In the genomic region with DNA sequence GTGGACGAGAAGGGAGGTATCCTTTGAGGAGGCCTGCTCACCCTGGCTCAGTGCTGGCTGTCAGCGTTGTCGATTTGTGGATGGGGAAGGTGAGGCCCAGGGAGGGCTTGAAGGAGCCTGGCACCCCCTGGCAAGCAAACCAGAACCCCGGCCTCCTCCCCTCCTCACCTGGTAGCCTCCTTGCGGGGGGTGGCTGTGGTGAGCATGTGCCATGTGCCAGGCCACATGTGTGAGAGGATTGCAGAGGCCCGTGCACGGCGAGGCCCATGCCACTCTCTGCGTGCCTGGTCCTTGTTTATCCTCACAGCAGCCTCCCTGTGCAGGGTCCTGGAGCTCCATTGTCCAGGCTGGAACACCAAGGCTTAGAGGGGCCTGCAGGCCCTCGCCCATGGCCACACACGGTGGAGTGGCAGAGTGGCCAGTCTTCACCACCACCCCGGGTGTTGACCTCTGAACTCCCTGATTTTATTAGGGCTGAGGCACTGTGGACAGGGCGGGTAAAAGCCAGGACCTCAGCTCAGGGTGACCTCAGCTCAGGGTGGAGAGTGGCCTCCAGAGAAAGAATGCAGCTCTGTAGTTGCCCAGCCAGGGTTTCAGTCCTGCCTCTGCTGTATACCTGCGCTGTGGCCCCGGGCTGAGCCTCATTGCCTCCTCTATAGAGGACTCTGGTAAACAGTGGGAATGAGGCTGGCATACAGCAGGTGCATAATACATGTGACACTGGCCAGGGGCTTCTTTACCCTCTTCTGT, we compare ENCODE assay signal across 18 cellular contexts. TPM values are rescaled to one million over a fixed set of nuclear protein-coding genes. Genes with fewer than 3 reads are reported as not detected.
DNase-seq lines count a peak whose midpoint lies in the region; ATAC-seq and TF ChIP-seq lines count a peak whose summit lies in the region.
"Had no signal": no experiment of that assay in that cellular context is flagged by ENCODE, and none has a peak within 500 bp of the region (broad histone marks: within the 10 kb centered on the region; RNA-seq: fewer than 3 reads in every experiment).

No MANE protein-coding gene starts in this region.

- no peaks in the 10 kb centered on the region for H3F3A ChIP-seq in PC-3 (ENCODE audit: low read length, unreplicated experiment)

- H3K27ac ChIP-seq in heart right ventricle (no peak overlapping the region), left ventricle myocardium inferior (replicated peaks) (no peak overlapping the region), aorta (ENCODE audit: low read depth in 1 of 2, low read length in 2 of 2) (no peak overlapping the region), PC-3 (ENCODE audit: low read length) (no peak overlapping the region), foreskin keratinocyte (no peak overlapping the region)
- H3K27ac ChIP-seq in naive thymus-derived CD4-positive, alpha-beta T cell (ENCODE audit: low read depth, low read length): no peak overlapping the region
- H3K27ac ChIP-seq: BLaER1 treated with 17β-estradiol and CSF1 and Interleukin-3, amounts not matched to agents 10 nM and 100 nM had no signal

- CTCF ChIA-PET in naive thymus-derived CD4-positive, alpha-beta T cell (lab: Charles Lee): no interaction called here
- CTCF ChIA-PET in PC-3 (lab: Charles Lee): no interaction called here

- no peak overlapping the region for H3K9ac ChIP-seq in PC-3 (ENCODE audit: low read length)

- ATAC-seq in left cardiac atrium (no peak), heart right ventricle (no peak), aorta (ENCODE audit: low FRiP score) (no peak), PC-3 (no peak), foreskin keratinocyte (no peak)
- ATAC-seq in naive thymus-derived CD4-positive, alpha-beta T cell: peak; percentile 15

- H3K79me2 ChIP-seq in PC-3 (ENCODE audit: low read length): no peaks in the 10 kb centered on the region

- H3K27ac Mint-ChIP-seq in naive thymus-derived CD4-positive, alpha-beta T cell: no peak overlapping the region
- H3K27ac Mint-ChIP-seq: CD8-positive, alpha-beta memory T cell had no signal

- no peaks in the 10 kb centered on the region for H3K9me2 ChIP-seq in PC-3 (replicated peaks; ENCODE audit: low read length)

- H3K4me1 Mint-ChIP-seq in naive thymus-derived CD4-positive, alpha-beta T cell: no peaks in the 10 kb centered on the region
- H3K4me1 Mint-ChIP-seq: CD8-positive, alpha-beta memory T cell had no signal

- peak overlapping the region in 1 of 10 donors; percentile 37 for H3K4me3 Mint-ChIP-seq in naive thymus-derived CD4-positive, alpha-beta T cell
- H3K4me3 Mint-ChIP-seq: CD8-positive, alpha-beta memory T cell had no signal

- no peak overlapping the region for H3K4me2 ChIP-seq in PC-3 (ENCODE audit: low read length)
- H3K4me2 ChIP-seq: BLaER1 treated with 17β-estradiol and CSF1 and Interleukin-3, amounts not matched to agents 10 nM and 100 nM had no signal

- H3K9me3 ChIP-seq in heart right ventricle (no peaks in the 10 kb centered on the region), left ventricle myocardium inferior (replicated peaks) (no peaks in the 10 kb centered on the region), aorta (ENCODE audit: control insufficient read depth, low read length) (no peaks in the 10 kb centered on the region), PC-3 (ENCODE audit: low read length) (no peaks in the 10 kb centered on the region)
- H3K9me3 ChIP-seq in naive thymus-derived CD4-positive, alpha-beta T cell (ENCODE audit: control insufficient read depth in 2 of 3, low read length in 3 of 3): no peaks in the 10 kb centered on the region
- H3K9me3 ChIP-seq: BLaER1 treated with 17β-estradiol and CSF1 and Interleukin-3, amounts not matched to agents 10 nM and 100 nM; HAP-1 had no signal

- H3K4me3 ChIP-seq in heart right ventricle (no peak overlapping the region), left ventricle myocardium inferior (no peak overlapping the region), aorta (ENCODE audit: low read length in 2 of 2) (no peak overlapping the region), PC-3 (ENCODE audit: low read length) (no peak overlapping the region)
- no peak overlapping the region for H3K4me3 ChIP-seq in naive thymus-derived CD4-positive, alpha-beta T cell (ENCODE audit: low read length)
- H3K4me3 ChIP-seq: BLaER1 treated with 17β-estradiol and CSF1 and Interleukin-3, amounts not matched to agents 10 nM and 100 nM; HAP-1 had no signal

- peak; percentile 10 for DNase-seq in left cardiac atrium
- no peak for DNase-seq in heart right ventricle
- peak; percentile 7 for DNase-seq in left ventricle myocardium inferior
- DNase-seq in naive thymus-derived CD4-positive, alpha-beta T cell: no peak
- DNase-seq in aorta: peak; percentile 29 to 66
- DNase-seq in midbrain (lab: John Stamatoyannopoulos, UW): no peak
- DNase-seq in PC-3: no peak
- DNase-seq in foreskin keratinocyte: no peak
- DNase-seq: DMS79, KG1, NCI-H1436, NCI-H2029, NCI-H2171 treated with DMSO at 0.1 percent for 48 hours, NCI-H446 treated with DMSO at 0.1 percent for 48 hours, NCI-H748 treated with DMSO at 0.1 percent for 48 hours had no signal

- 87 to 92% methylated on average over 15 of the region's 15 CpGs for WGBS in heart right ventricle, 2 donors
- 90 to 91% methylated on average over 15 of the region's 15 CpGs for WGBS in aorta, 2 donors

- no TSS peak for BruUV-seq in PC-3 (replicated peaks; lab: Mats Ljungman, UMichigan)

- no peaks in the 10 kb centered on the region for H4K20me1 ChIP-seq in PC-3 (ENCODE audit: low read length)

- no peaks in the 10 kb centered on the region for H3K27me3 Mint-ChIP-seq in naive thymus-derived CD4-positive, alpha-beta T cell
- H3K27me3 Mint-ChIP-seq: CD8-positive, alpha-beta memory T cell had no signal

- H3K27me3 ChIP-seq in heart right ventricle (no peaks in the 10 kb centered on the region), left ventricle myocardium inferior (ENCODE audit: low read depth) (no peaks in the 10 kb centered on the region), aorta (ENCODE audit: control insufficient read depth in 1 of 2, insufficient read depth in 2 of 2, low read length in 1 of 2) (no peaks in the 10 kb centered on the region), PC-3 (ENCODE audit: low read length) (no peaks in the 10 kb centered on the region), foreskin keratinocyte (no peaks in the 10 kb centered on the region)
- H3K27me3 ChIP-seq in naive thymus-derived CD4-positive, alpha-beta T cell (ENCODE audit: control insufficient read depth in 2 of 2, insufficient read depth in 2 of 2, low read length in 2 of 2): no peaks in the 10 kb centered on the region
- H3K27me3 ChIP-seq: BLaER1 treated with 17β-estradiol and CSF1 and Interleukin-3, amounts not matched to agents 10 nM and 100 nM had no signal

- no peak overlapping the region for H2AFZ ChIP-seq in PC-3 (ENCODE audit: low read length)

- H3K4me1 ChIP-seq in heart right ventricle (peaks cover 0 to 10% (median 0%) of the 10 kb centered on the region in 9 donors), left ventricle myocardium inferior (peaks cover 11% of the 10 kb centered on the region), aorta (ENCODE audit: control insufficient read depth in 1 of 2, insufficient read depth in 2 of 2, low read length in 2 of 2) (no peaks in the 10 kb centered on the region), PC-3 (ENCODE audit: insufficient read depth, low read length) (peaks cover 36% of the 10 kb centered on the region), foreskin keratinocyte (peaks cover 17% of the 10 kb centered on the region)
- no peaks in the 10 kb centered on the region for H3K4me1 ChIP-seq in naive thymus-derived CD4-positive, alpha-beta T cell (ENCODE audit: control insufficient read depth in 2 of 2, insufficient read depth in 2 of 2, low read length in 2 of 2)

- H3K36me3 ChIP-seq in heart right ventricle (peaks cover 0 to 4% (median 0%) of the 10 kb centered on the region in 9 donors), left ventricle myocardium inferior (peaks cover 9% of the 10 kb centered on the region), aorta (ENCODE audit: control insufficient read depth in 1 of 2, insufficient read depth in 2 of 2, low read length in 1 of 2) (no peaks in the 10 kb centered on the region), PC-3 (ENCODE audit: low read depth, low read length) (no peaks in the 10 kb centered on the region)
- H3K36me3 ChIP-seq in naive thymus-derived CD4-positive, alpha-beta T cell (ENCODE audit: control insufficient read depth in 2 of 3, insufficient read depth in 3 of 3, low read length in 3 of 3): no peaks in the 10 kb centered on the region
- H3K36me3 ChIP-seq: BLaER1 treated with 17β-estradiol and CSF1 and Interleukin-3, amounts not matched to agents 10 nM and 100 nM; HAP-1 had no signal

- POLR2A ChIA-PET in naive thymus-derived CD4-positive, alpha-beta T cell (lab: Charles Lee): no interaction called here
- POLR2A ChIA-PET in PC-3 (lab: Charles Lee; ENCODE audit: unreplicated experiment): no interaction called here

- H3K9me3 Mint-ChIP-seq in naive thymus-derived CD4-positive, alpha-beta T cell: peaks cover 0 to 2% (median 0%) of the 10 kb centered on the region in 11 donors
- H3K9me3 Mint-ChIP-seq: CD8-positive, alpha-beta memory T cell had no signal

- intact Hi-C loops in left cardiac atrium (cut with DNase I): no loop called here
- intact Hi-C loops in heart right ventricle (cut with DNase I): no loop called here
- intact Hi-C loops in left ventricle myocardium inferior (cut with micrococcal nuclease): no loop called here
- intact Hi-C loops in naive thymus-derived CD4-positive, alpha-beta T cell (cut with micrococcal nuclease): no loop called here
- intact Hi-C loops in aorta (cut with DNase I): no loop called here
- intact Hi-C loops in PC-3 (cut with micrococcal nuclease): no loop called here

- no peak for TF ChIP-seq CTCF in heart right ventricle (IDR thresholded peaks at IDR 0.05)
- TF ChIP-seq CTCF in left ventricle myocardium inferior (IDR thresholded peaks at IDR 0.05; ENCODE audit: borderline replicate concordance): no peak
- no peak for TF ChIP-seq CTCF in PC-3 (conservative IDR thresholded peaks at IDR 0.05; ENCODE audit: low read depth, low read length)
- TF ChIP-seq CTCF in foreskin keratinocyte (conservative IDR thresholded peaks at IDR 0.05): no peak

- no peaks in the 10 kb centered on the region for H3K36me3 Mint-ChIP-seq in naive thymus-derived CD4-positive, alpha-beta T cell

RNA-seq across cellular contexts. Expression of gene HDAC11, which starts 29.1 kb away (rescaled TPM):
- total RNA-seq in left cardiac atrium (10 to 100 TPM; 27.6 to 36.0 TPM), heart right ventricle (10 to 100 TPM; 26.6 to 46.0 (median 33.7) TPM), left ventricle myocardium inferior (34.3 TPM), aorta (10 to 100 TPM; 16.8 to 19.9 TPM), PC-3 (2014; rRNA removed) (21.8 and 24.2 TPM in 2 replicates), foreskin keratinocyte (13.3 and 13.5 TPM in 2 replicates)
- polyA plus RNA-seq in heart right ventricle (10 to 100 TPM; 15.9 to 21.7 TPM), aorta (10 to 100 TPM; 18.9 to 22.2 TPM), foreskin keratinocyte (13.8 and 14.9 TPM in 2 replicates)
- 1 to 10 TPM; 1.2 to 8.0 (median 7.3) TPM for total RNA-seq in naive thymus-derived CD4-positive, alpha-beta T cell
- 1 to 10 TPM; 4.5 to 6.3 TPM for polyA plus RNA-seq in naive thymus-derived CD4-positive, alpha-beta T cell

RNA-seq across cellular contexts. Expression of gene FBLN2, which starts 39.7 kb away (rescaled TPM):
- total RNA-seq in left cardiac atrium (100 to 1,000 TPM; 178 to 256 TPM), heart right ventricle (10 to 100 TPM; 35.4 to 78.9 (median 47.0) TPM), left ventricle myocardium inferior (56.7 TPM), aorta (100 to 1,000 TPM; 117 to 494 TPM), PC-3 (2014; rRNA removed) (0.11 and 2.1 TPM in 2 replicates), foreskin keratinocyte (4.0 and 5.5 TPM in 2 replicates)
- polyA plus RNA-seq in heart right ventricle (10 to 100 TPM; 20.7 to 55.9 TPM), aorta (10 to 100 TPM; 16.7 to 19.9 TPM), foreskin keratinocyte (2.8 and 4.1 TPM in 2 replicates)
- total RNA-seq in naive thymus-derived CD4-positive, alpha-beta T cell: 1 to 10 TPM in 1 of 5 experiments, under 1 TPM in 1, not detected in 3; 0.11 to 1.5 TPM
- not detected for polyA plus RNA-seq in naive thymus-derived CD4-positive, alpha-beta T cell

Comparison
In these comparisons a context has a peak if more than half of its experiments do, and no peak if none do; other contexts are left out.
1. DNase-seq: peak in left cardiac atrium (single experiment), left ventricle myocardium inferior (single experiment) and aorta (2 of 2); none in heart right ventricle (0 of 2), naive thymus-derived CD4-positive, alpha-beta T cell (0 of 9), midbrain (single experiment), PC-3 (single experiment) and foreskin keratinocyte (0 of 2).